In the genomic region with DNA sequence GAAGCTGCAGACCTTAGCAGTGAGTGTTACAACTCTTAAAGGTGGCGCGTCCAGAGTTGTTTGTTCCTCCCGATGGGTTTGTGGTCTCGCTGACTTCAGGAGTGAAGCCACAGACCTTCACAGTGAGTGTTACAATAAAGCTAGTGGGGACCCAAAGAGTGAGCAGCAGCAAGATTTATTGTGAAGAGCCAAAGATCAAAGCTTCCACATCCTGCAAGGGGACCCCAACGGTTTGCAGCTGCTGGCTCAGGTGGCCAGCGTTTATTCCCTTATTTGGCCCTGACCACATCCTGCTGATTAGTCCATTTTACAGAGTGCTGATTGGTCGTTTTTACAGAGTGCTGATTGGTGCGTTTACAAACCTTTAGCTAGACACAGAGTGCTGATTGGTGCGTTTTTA, we compare ENCODE assay signal across 1 cellular context.
TF ChIP-seq lines count a peak whose summit lies in the region.

No MANE protein-coding gene starts in this region.

TF ChIP-seq in K562, 482 proteins besides CTCF, POLR2A, EP300 and RAD21:
- TF ChIP-seq ZNF316 (IDR thresholded peaks at IDR 0.05) (peak; percentile 63), SRF (CRISPR knock-in tag; IDR thresholded peaks at IDR 0.05) (peak; percentile 28 to 92; a peak in 3 of 4 replicates), C11orf30 (IDR thresholded peaks at IDR 0.05; ENCODE audit: low read depth) (peak; percentile 32; the same call in 1 of the 2 replicates)
